ENCODE assay signal across 6 cellular contexts in the genomic region with DNA sequence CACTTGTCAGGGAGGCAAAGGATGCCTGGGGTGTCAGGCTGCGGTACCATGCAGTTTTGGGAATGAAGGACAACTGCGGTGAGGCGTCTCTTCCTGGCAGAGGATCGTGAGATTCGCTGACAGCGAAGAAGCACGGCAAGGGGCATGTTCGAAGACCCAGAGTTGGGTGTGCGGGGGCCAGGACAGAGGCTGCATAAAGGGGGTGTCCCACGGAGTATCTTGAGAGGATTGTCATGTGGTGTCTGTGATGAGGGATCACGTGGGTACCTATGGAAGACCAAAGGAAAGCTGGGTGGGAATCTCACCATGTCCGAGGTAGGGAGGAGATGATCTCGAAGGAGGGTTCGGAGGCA. TPM values are rescaled to one million over a fixed set of nuclear protein-coding genes. Genes with fewer than 3 reads are reported as not detected.
A peak's percentile ranks its signal among the peaks of the same experiment; 100 is the strongest.
DNase-seq lines count a peak whose midpoint lies in the region; ATAC-seq lines count a peak whose summit lies in the region.

No MANE protein-coding gene starts in this region.

- peaks cover 59% of the 10 kb centered on the region for H3K36me3 Mint-ChIP-seq in activated T-helper 2 cell treated with anti-CD3 and anti-CD28 coated beads, Interferon-gamma antibody, Interleukin-2, Interleukin-4, amounts not matched to agents 10 μg/mL and 5 μg/mL and 100 μg/mL, durations not matched to agents 14 hours and 24 hours and 36 hours (ENCODE audit: low read depth)
- peaks cover 10% of the 10 kb centered on the region for H3K36me3 Mint-ChIP-seq in memory B cell

- H3K4me1 Mint-ChIP-seq in activated T-helper 2 cell treated with anti-CD3 and anti-CD28 coated beads, Interferon-gamma antibody, Interleukin-2, Interleukin-4, amounts not matched to agents 10 μg/mL and 5 μg/mL and 100 μg/mL, durations not matched to agents 14 hours and 24 hours and 36 hours (ENCODE audit: low read depth), result peaks cover 60% of the 10 kb centered on the region
- H3K4me1 Mint-ChIP-seq in memory B cell, result peaks cover 22% of the 10 kb centered on the region

- no peak for DNase-seq in activated T-helper 2 cell treated with anti-CD3 and anti-CD28 coated beads, Interferon-gamma antibody, Interleukin-2, Interleukin-4, amounts not matched to agents 10 μg/mL and 5 μg/mL and 100 μg/mL, durations not matched to agents 14 hours and 24 hours and 36 hours (ENCODE audit: low spot score)
- DNase-seq in memory B cell (ENCODE audit: low spot score in 2 of 2) (no peak), NAMALWA (ENCODE audit: low spot score) (no peak), NCI-H1930 (lab: John Stamatoyannopoulos, UW) (no peak)
- DNase-seq in effector CD8-positive, alpha-beta T cell (lab: John Stamatoyannopoulos, UW), result no peak

- ATAC-seq in HG02588 (IDR thresholded peaks at IDR 0.05; ENCODE audit: unreplicated experiment), result peak; percentile 8
- ATAC-seq in memory B cell (ENCODE audit: low read depth), result no peak

- peak overlapping the region; percentile 95 for H3K4me3 Mint-ChIP-seq in activated T-helper 2 cell treated with anti-CD3 and anti-CD28 coated beads, Interferon-gamma antibody, Interleukin-2, Interleukin-4, amounts not matched to agents 10 μg/mL and 5 μg/mL and 100 μg/mL, durations not matched to agents 14 hours and 24 hours and 36 hours (ENCODE audit: low read depth)
- H3K4me3 Mint-ChIP-seq in memory B cell, result peak overlapping the region; percentile 88

- peaks cover 2% of the 10 kb centered on the region for H3K9me3 Mint-ChIP-seq in activated T-helper 2 cell treated with anti-CD3 and anti-CD28 coated beads, Interferon-gamma antibody, Interleukin-2, Interleukin-4, amounts not matched to agents 10 μg/mL and 5 μg/mL and 100 μg/mL, durations not matched to agents 14 hours and 24 hours and 36 hours
- no peaks in the 10 kb centered on the region for H3K9me3 Mint-ChIP-seq in memory B cell

- no peaks in the 10 kb centered on the region for H3K27me3 Mint-ChIP-seq in activated T-helper 2 cell treated with anti-CD3 and anti-CD28 coated beads, Interferon-gamma antibody, Interleukin-2, Interleukin-4, amounts not matched to agents 10 μg/mL and 5 μg/mL and 100 μg/mL, durations not matched to agents 14 hours and 24 hours and 36 hours (ENCODE audit: low read depth)
- H3K27me3 Mint-ChIP-seq in memory B cell, result no peaks in the 10 kb centered on the region

- peak overlapping the region; percentile 91 for H3K27ac Mint-ChIP-seq in activated T-helper 2 cell treated with anti-CD3 and anti-CD28 coated beads, Interferon-gamma antibody, Interleukin-2, Interleukin-4, amounts not matched to agents 10 μg/mL and 5 μg/mL and 100 μg/mL, durations not matched to agents 14 hours and 24 hours and 36 hours
- peak overlapping the region; percentile 87 for H3K27ac Mint-ChIP-seq in memory B cell

- intact Hi-C loops in activated T-helper 2 cell treated with anti-CD3 and anti-CD28 coated beads, Interferon-gamma antibody, Interleukin-2, Interleukin-4, amounts not matched to agents 10 μg/mL and 5 μg/mL and 100 μg/mL, durations not matched to agents 14 hours and 24 hours and 36 hours (cut with micrococcal nuclease), result loop anchor here (1.0 to 10.0 kb wide), 4 partner anchors 19 to 219 kb away; partner anchors contain the start of genes ARHGEF2, CCT3, PMF1 and SEMA4A

RNA-seq across cellular contexts. Expression of gene SLC25A44, which starts 0.4 kb away (rescaled TPM):
- total RNA-seq in activated T-helper 2 cell treated with anti-CD3 and anti-CD28 coated beads, Interferon-gamma antibody, Interleukin-2, Interleukin-4, amounts not matched to agents 10 μg/mL and 5 μg/mL and 100 μg/mL, durations not matched to agents 14 hours and 24 hours and 36 hours, result 62.6 and 63.7 TPM in 2 replicates

RNA-seq across cellular contexts. Expression of gene PMF1, which starts 18.5 kb away (rescaled TPM):
- total RNA-seq in activated T-helper 2 cell treated with anti-CD3 and anti-CD28 coated beads, Interferon-gamma antibody, Interleukin-2, Interleukin-4, amounts not matched to agents 10 μg/mL and 5 μg/mL and 100 μg/mL, durations not matched to agents 14 hours and 24 hours and 36 hours, result 115 and 117 TPM in 2 replicates

RNA-seq across cellular contexts. Expression of gene SEMA4A, which starts 40.9 kb away (rescaled TPM):
- 128 and 132 TPM in 2 replicates for total RNA-seq in activated T-helper 2 cell treated with anti-CD3 and anti-CD28 coated beads, Interferon-gamma antibody, Interleukin-2, Interleukin-4, amounts not matched to agents 10 μg/mL and 5 μg/mL and 100 μg/mL, durations not matched to agents 14 hours and 24 hours and 36 hours

RNA-seq across cellular contexts. Expression of gene BGLAP, which starts 47.7 kb away (rescaled TPM):
- total RNA-seq in activated T-helper 2 cell treated with anti-CD3 and anti-CD28 coated beads, Interferon-gamma antibody, Interleukin-2, Interleukin-4, amounts not matched to agents 10 μg/mL and 5 μg/mL and 100 μg/mL, durations not matched to agents 14 hours and 24 hours and 36 hours, result 1.7 and 2.2 TPM in 2 replicates

RNA-seq across cellular contexts. Expression of gene PAQR6, which starts 53.6 kb away (rescaled TPM):
- total RNA-seq in activated T-helper 2 cell treated with anti-CD3 and anti-CD28 coated beads, Interferon-gamma antibody, Interleukin-2, Interleukin-4, amounts not matched to agents 10 μg/mL and 5 μg/mL and 100 μg/mL, durations not matched to agents 14 hours and 24 hours and 36 hours, result 5.8 and 7.1 TPM in 2 replicates
